In genomic region chr15:41331833-41332787, GRCh38 we compare ENCODE assay signal across 8 cellular contexts. TPM values are rescaled to one million over a fixed set of nuclear protein-coding genes. Genes with fewer than 3 reads are reported as not detected.
DNase-seq lines count a peak whose midpoint lies in the region; ATAC-seq, FAIRE-seq and TF ChIP-seq lines count a peak whose summit lies in the region.

TSS of gene OIP5 (minus strand) at chr15:41332591. CDS start at chr15:41332561, 30 bp downstream.

- TF ChIP-seq CTCF in AG04450 (IDR thresholded peaks at IDR 0.05; ENCODE audit: low read depth, low read length) (peak; percentile 83), VCaP (conservative IDR thresholded peaks at IDR 0.05) (peak; percentile 77), bronchial epithelial cell (IDR thresholded peaks at IDR 0.05; ENCODE audit: insufficient read depth, low read length, severe bottlenecking) (peak; percentile 82), spleen (IDR thresholded peaks at IDR 0.05 in 8 of 11, conservative IDR thresholded peaks at IDR 0.05 in 3 of 11) (peak; percentile 37 to 80 (median 62))

- no peak for TF ChIP-seq POLR2A in spleen (IDR thresholded peaks at IDR 0.05)

- H3K9me3 ChIP-seq in AG04450 (ENCODE audit: control insufficient read depth, insufficient read depth, low read length) (no peaks in the 10 kb centered on the region), spleen (no peaks in the 10 kb centered on the region)

- WGBS in spleen, 5 donors: 1 to 2% (median 1%) methylated on average over 54 to 65 of the region's 65 CpGs

- H3K27ac ChIP-seq in AG04450 (ENCODE audit: low read depth, low read length) (peak within 1 kb of the TSS; percentile 80), VCaP (peak within 1 kb of the TSS; percentile 80), spleen (peak within 1 kb of the TSS in 7 of 8 donors; percentile 52 to 88 (median 85))

- H3K27me3 ChIP-seq in AG04450 (ENCODE audit: control insufficient read depth, insufficient read depth, low read length): no peaks in the 10 kb centered on the region
- H3K27me3 ChIP-seq in bronchial epithelial cell (ENCODE audit: control insufficient read depth, insufficient read depth, low read length): no peaks in the 10 kb centered on the region
- no peaks in the 10 kb centered on the region for H3K27me3 ChIP-seq in spleen (replicated peaks in 1 of 7)

- intact Hi-C loops in spleen (cut with DNase I; ENCODE audit: low total_unique reads): no loop called here

- POLR2A ChIA-PET in AG04450 (lab: Yijun Ruan, JAX): interaction anchor here (0.5 to 1.5 kb wide), 5 partner anchors 22 to 324 kb away, joined by 3 to 6 read pairs (median 3); partner anchors contain the start of gene CHP1

- ATAC-seq in GM18870 (IDR thresholded peaks at IDR 0.05; ENCODE audit: unreplicated experiment) (peak; percentile 80), HG03135 (IDR thresholded peaks at IDR 0.05; ENCODE audit: unreplicated experiment) (peak; percentile 86)

- CTCF ChIA-PET in AG04450 (lab: Charles Lee): interaction anchor here (0.7 to 1.6 kb wide), 9 partner anchors 9 to 474 kb away, joined by 3 to 8 read pairs (median 3); partner anchors contain the start of gene CHP1

- H3K4me1 ChIP-seq in spleen: peaks cover 12 to 46% (median 23%) of the 10 kb centered on the region in 6 donors

- DNase-seq in AG04450 (ENCODE audit: low read depth, low spot score) (peak; percentile 99), NCI-H2196 (lab: John Stamatoyannopoulos, UW; ENCODE audit: unreplicated experiment) (peak; percentile 96), bronchial epithelial cell (ENCODE audit: low read depth) (peak; percentile 99), iPS-NIHi7 (ENCODE audit: extremely low spot score) (peak; percentile 99), spleen (peak; percentile 99)

- FAIRE-seq in bronchial epithelial cell (lab: Jason Lieb, UNC): no peak

- H3K36me3 ChIP-seq in bronchial epithelial cell (ENCODE audit: control insufficient read depth, insufficient read depth, low read length) (no peaks in the 10 kb centered on the region), spleen (no peaks in the 10 kb centered on the region)

- H3K4me3 ChIP-seq in AG04450 (ENCODE audit: low read depth, low read length): peak within 1 kb of the TSS; percentile 96
- H3K4me3 ChIP-seq in bronchial epithelial cell (ENCODE audit: low read depth, low read length): peak within 1 kb of the TSS; percentile 98
- H3K4me3 ChIP-seq in spleen: peak within 1 kb of the TSS; percentile 70 to 100 (median 96)

RNA-seq across cellular contexts. Expression of gene OIP5, which starts in this region (rescaled TPM):
- polyA plus RNA-seq in AG04450 (2011; rRNA removed): 2.9 and 3.9 TPM in 2 replicates
- 0.87 and 1.4 TPM in 2 replicates for polyA minus RNA-seq in AG04450 (2011; rRNA and poly(A)+ RNA removed)
- 0.26 and 0.38 TPM in 2 replicates for total RNA-seq in bronchial epithelial cell
- 1 to 10 TPM in 6 of 7 donors, not detected in 1; 1.1 to 6.0 (median 2.1) TPM for total RNA-seq in spleen
- polyA plus RNA-seq in spleen: 1 to 10 TPM; 1.2 to 3.9 (median 2.3) TPM

Comparison
In these comparisons a context has a peak if more than half of its experiments do, and no peak if none do; other contexts are left out.
1. Peak in every context shown above with its lines: DNase-seq, ATAC-seq, H3K4me3 ChIP-seq and H3K27ac ChIP-seq.
2. Peak in DNase-seq and H3K4me3 ChIP-seq in bronchial epithelial cell; RNA of the gene not detected or under 1 TPM.